ENCODE assay signal across 8 cellular contexts in genomic region chr9:136644593-136645342, GRCh38. TPM values are rescaled to one million over a fixed set of nuclear protein-coding genes. Genes with fewer than 3 reads are reported as not detected.
DNase-seq lines count a peak whose midpoint lies in the region; ATAC-seq, FAIRE-seq and TF ChIP-seq lines count a peak whose summit lies in the region.

No MANE protein-coding gene starts in this region.

- H3K27me3 ChIP-seq in cardiac muscle cell = no peaks in the 10 kb centered on the region

- H3K4me3 ChIP-seq in AG04449 (ENCODE audit: low read depth, low read length) = no peak overlapping the region
- H3K4me3 ChIP-seq in cardiac muscle cell = no peak overlapping the region

- no peak for FAIRE-seq in RCC 7860 (lab: Jason Lieb, UNC)

- TF ChIP-seq CTCF in AG04449 (IDR thresholded peaks at IDR 0.05; ENCODE audit: insufficient read depth, low read length, missing control alignments) (peak; percentile 93), cardiac muscle cell (IDR thresholded peaks at IDR 0.05; ENCODE audit: low read depth, low read length) (peak; percentile 82)

- H3K4me1 ChIP-seq in cardiac muscle cell (ENCODE audit: low read depth) = peaks cover 9% of the 10 kb centered on the region

- DNase-seq in AG04449 (ENCODE audit: low read depth, low spot score) (no peak), RCC 7860 (ENCODE audit: low spot score) (peak; percentile 60), cardiac muscle cell (ENCODE audit: low read depth in 1 of 2, low spot score in 1 of 2) (peak; percentile 43 to 70), pulmonary artery endothelial cell (ENCODE audit: low read depth, low spot score) (peak; percentile 76), inferior parietal cortex (ENCODE audit: extremely low spot score) (no peak)
- DNase-seq in activated gamma-delta T cell treated with anti-CD3 and anti-CD28 coated beads, Interleukin-2, amount 50 U/mL, for 16 hours (ENCODE audit: low read depth) = peak; percentile 46

- POLR2A ChIA-PET in AG04449 (lab: Yijun Ruan, JAX) = no interaction called here

- no peak overlapping the region for H3K27ac ChIP-seq in cardiac muscle cell

- CTCF ChIA-PET in AG04449 (lab: Yijun Ruan, JAX) = interaction anchor here (0.8 to 21.7 kb wide), 8 partner anchors 11 to 157 kb away, joined by 3 to 371 read pairs (median 10); no protein-coding TSS in a partner anchor

- peak; percentile 65 for ATAC-seq in GM21447 (IDR thresholded peaks at IDR 0.05; ENCODE audit: unreplicated experiment)
- no peak for ATAC-seq in GM21528 (IDR thresholded peaks at IDR 0.05; ENCODE audit: low FRiP score, unreplicated experiment)

- H3K9me3 ChIP-seq in cardiac muscle cell (ENCODE audit: low read depth) = no peaks in the 10 kb centered on the region

- H3K36me3 ChIP-seq in cardiac muscle cell = no peaks in the 10 kb centered on the region

RNA-seq across cellular contexts. Expression of gene EGFL7, which starts 17.9 kb away (rescaled TPM):
- total RNA-seq in cardiac muscle cell = 64.1 and 82.9 TPM in 2 replicates
- 50.9 and 90.0 TPM in 2 replicates for polyA plus RNA-seq in cardiac muscle cell
- total RNA-seq in pulmonary artery endothelial cell = 450 and 500 TPM in 2 replicates

RNA-seq across cellular contexts. Expression of gene AGPAT2, which starts 42.5 kb away (rescaled TPM):
- 59.0 and 72.5 TPM in 2 replicates for total RNA-seq in cardiac muscle cell
- 103 and 104 TPM in 2 replicates for polyA plus RNA-seq in cardiac muscle cell
- 48.9 and 49.9 TPM in 2 replicates for total RNA-seq in pulmonary artery endothelial cell

Comparison
In these comparisons a context has a peak if more than half of its experiments do, and no peak if none do; other contexts are left out.
1. DNase-seq: peak in RCC 7860 (single experiment), activated gamma-delta T cell treated with anti-CD3 and anti-CD28 coated beads, Interleukin-2, amount 50 U/mL, for 16 hours (single experiment), cardiac muscle cell (2 of 2) and pulmonary artery endothelial cell (single experiment); none in AG04449 (single experiment) and inferior parietal cortex (single experiment).